ENCODE assay signal across 1 cellular context in the genomic region with DNA sequence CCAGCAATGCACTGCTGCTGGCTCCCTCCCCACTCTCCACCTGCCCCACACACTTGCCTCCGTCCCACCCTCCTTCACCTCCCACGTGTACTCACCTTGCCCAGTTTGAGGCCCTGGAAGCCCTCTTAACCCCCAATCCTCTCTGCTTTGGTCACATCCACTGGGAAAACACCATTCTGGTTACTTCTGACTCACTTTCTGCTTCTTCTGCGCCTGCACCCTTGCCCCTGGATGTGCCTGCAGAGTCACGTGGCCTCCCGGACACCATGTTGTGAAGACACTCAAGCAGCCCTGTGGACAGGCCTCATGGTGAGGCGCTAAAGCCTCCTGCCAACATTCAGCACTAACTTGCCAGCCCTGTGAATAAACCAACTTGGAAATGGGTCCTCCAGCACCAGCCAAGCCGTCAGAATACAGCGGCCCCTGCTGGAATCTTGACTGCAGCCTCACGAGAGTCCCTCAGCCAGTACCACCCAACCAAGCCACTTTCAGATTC.
TF ChIP-seq lines count a peak whose summit lies in the region.

No MANE protein-coding gene starts in this region.

TF ChIP-seq in HepG2, 621 proteins besides CTCF, POLR2A, EP300 and RAD21 (continued from another document):
- TF ChIP-seq ZNF629 (CRISPR knock-in tag; conservative IDR thresholded peaks at IDR 0.05): peak; percentile 41; the same call in 1 of the 2 replicates
- TF ChIP-seq, protein P1, sequence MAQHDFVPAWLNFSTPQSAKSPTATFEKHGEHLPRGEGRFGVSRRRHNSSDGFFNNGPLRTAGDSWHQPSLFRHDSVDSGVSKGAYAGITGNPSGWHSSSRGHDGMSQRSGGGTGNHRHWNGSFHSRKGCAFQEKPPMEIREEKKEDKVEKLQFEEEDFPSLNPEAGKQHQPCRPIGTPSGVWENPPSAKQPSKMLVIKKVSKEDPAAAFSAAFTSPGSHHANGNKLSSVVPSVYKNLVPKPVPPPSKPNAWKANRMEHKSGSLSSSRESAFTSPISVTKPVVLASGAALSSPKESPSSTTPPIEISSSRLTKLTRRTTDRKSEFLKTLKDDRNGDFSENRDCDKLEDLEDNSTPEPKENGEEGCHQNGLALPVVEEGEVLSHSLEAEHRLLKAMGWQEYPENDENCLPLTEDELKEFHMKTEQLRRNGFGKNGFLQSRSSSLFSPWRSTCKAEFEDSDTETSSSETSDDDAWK (CRISPR knock-in tag; IDR thresholded peaks at IDR 0.05): no peak
- 0 out of 2 replicates have a peak, but pooled peaks have one; percentile 10 for TF ChIP-seq HNF4A (CRISPR knock-in tag; IDR thresholded peaks at IDR 0.05)
- no peak for TF ChIP-seq ZNF101 (CRISPR knock-in tag; IDR thresholded peaks at IDR 0.05; ENCODE audit: borderline replicate concordance, low read depth)
- TF ChIP-seq, protein P2, sequence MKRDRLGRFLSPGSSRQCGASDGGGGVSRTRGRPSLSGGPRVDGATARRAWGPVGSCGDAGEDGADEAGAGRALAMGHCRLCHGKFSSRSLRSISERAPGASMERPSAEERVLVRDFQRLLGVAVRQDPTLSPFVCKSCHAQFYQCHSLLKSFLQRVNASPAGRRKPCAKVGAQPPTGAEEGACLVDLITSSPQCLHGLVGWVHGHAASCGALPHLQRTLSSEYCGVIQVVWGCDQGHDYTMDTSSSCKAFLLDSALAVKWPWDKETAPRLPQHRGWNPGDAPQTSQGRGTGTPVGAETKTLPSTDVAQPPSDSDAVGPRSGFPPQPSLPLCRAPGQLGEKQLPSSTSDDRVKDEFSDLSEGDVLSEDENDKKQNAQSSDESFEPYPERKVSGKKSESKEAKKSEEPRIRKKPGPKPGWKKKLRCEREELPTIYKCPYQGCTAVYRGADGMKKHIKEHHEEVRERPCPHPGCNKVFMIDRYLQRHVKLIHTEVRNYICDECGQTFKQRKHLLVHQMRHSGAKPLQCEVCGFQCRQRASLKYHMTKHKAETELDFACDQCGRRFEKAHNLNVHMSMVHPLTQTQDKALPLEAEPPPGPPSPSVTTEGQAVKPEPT (CRISPR knock-in tag; IDR thresholded peaks at IDR 0.05; ENCODE audit: low read depth): no peak
- no peak for TF ChIP-seq ZSCAN29 (CRISPR knock-in tag; conservative IDR thresholded peaks at IDR 0.05)
- no peak for TF ChIP-seq SIN3B (IDR thresholded peaks at IDR 0.05; ENCODE audit: low read length)
- 0 out of 2 replicates have a peak, but pooled peaks have one; percentile 11 for TF ChIP-seq ZNF143 (CRISPR knock-in tag; IDR thresholded peaks at IDR 0.05)
- no peak for TF ChIP-seq XRCC5 (optimal IDR thresholded peaks at IDR 0.05; ENCODE audit: low read length)
- no peak for TF ChIP-seq FIP1L1 (IDR thresholded peaks at IDR 0.05; ENCODE audit: borderline replicate concordance, insufficient read depth, low read depth, low read length)
- TF ChIP-seq FOXO1 (CRISPR knock-in tag; IDR thresholded peaks at IDR 0.05): no peak
- TF ChIP-seq, protein P3, sequence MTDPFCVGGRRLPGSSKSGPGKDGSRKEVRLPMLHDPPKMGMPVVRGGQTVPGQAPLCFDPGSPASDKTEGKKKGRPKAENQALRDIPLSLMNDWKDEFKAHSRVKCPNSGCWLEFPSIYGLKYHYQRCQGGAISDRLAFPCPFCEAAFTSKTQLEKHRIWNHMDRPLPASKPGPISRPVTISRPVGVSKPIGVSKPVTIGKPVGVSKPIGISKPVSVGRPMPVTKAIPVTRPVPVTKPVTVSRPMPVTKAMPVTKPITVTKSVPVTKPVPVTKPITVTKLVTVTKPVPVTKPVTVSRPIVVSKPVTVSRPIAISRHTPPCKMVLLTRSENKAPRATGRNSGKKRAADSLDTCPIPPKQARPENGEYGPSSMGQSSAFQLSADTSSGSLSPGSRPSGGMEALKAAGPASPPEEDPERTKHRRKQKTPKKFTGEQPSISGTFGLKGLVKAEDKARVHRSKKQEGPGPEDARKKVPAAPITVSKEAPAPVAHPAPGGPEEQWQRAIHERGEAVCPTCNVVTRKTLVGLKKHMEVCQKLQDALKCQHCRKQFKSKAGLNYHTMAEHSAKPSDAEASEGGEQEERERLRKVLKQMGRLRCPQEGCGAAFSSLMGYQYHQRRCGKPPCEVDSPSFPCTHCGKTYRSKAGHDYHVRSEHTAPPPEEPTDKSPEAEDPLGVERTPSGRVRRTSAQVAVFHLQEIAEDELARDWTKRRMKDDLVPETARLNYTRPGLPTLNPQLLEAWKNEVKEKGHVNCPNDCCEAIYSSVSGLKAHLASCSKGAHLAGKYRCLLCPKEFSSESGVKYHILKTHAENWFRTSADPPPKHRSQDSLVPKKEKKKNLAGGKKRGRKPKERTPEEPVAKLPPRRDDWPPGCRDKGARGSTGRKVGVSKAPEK (CRISPR knock-in tag; IDR thresholded peaks at IDR 0.05; ENCODE audit: borderline replicate concordance): no peak
- TF ChIP-seq ZFY (CRISPR knock-in tag; IDR thresholded peaks at IDR 0.05): 0 out of 2 replicates have a peak, but pooled peaks have one; percentile 15
- 0 out of 2 replicates have a peak, but pooled peaks have one; percentile 21 for TF ChIP-seq SALL1 (CRISPR knock-in tag; IDR thresholded peaks at IDR 0.05)
- TF ChIP-seq ISL2 (CRISPR knock-in tag; IDR thresholded peaks at IDR 0.05): no peak
- no peak for TF ChIP-seq TAF15 (IDR thresholded peaks at IDR 0.05; ENCODE audit: low read depth, low read length, poor library complexity, severe bottlenecking)
- peak; percentile 70 for TF ChIP-seq STAG1 (CRISPR knock-in tag; IDR thresholded peaks at IDR 0.05)
- no peak for TF ChIP-seq SOX5 (CRISPR knock-in tag; IDR thresholded peaks at IDR 0.05; ENCODE audit: borderline replicate concordance)
- TF ChIP-seq ATF7 (IDR thresholded peaks at IDR 0.05): no peak
- TF ChIP-seq ATF7 (CRISPR knock-in tag; IDR thresholded peaks at IDR 0.05): no peak
- TF ChIP-seq ZNF30 (CRISPR knock-in tag; IDR thresholded peaks at IDR 0.05): no peak
- TF ChIP-seq ZNF253 (CRISPR knock-in tag; IDR thresholded peaks at IDR 0.05; ENCODE audit: borderline replicate concordance): no peak
- TF ChIP-seq, protein P4, sequence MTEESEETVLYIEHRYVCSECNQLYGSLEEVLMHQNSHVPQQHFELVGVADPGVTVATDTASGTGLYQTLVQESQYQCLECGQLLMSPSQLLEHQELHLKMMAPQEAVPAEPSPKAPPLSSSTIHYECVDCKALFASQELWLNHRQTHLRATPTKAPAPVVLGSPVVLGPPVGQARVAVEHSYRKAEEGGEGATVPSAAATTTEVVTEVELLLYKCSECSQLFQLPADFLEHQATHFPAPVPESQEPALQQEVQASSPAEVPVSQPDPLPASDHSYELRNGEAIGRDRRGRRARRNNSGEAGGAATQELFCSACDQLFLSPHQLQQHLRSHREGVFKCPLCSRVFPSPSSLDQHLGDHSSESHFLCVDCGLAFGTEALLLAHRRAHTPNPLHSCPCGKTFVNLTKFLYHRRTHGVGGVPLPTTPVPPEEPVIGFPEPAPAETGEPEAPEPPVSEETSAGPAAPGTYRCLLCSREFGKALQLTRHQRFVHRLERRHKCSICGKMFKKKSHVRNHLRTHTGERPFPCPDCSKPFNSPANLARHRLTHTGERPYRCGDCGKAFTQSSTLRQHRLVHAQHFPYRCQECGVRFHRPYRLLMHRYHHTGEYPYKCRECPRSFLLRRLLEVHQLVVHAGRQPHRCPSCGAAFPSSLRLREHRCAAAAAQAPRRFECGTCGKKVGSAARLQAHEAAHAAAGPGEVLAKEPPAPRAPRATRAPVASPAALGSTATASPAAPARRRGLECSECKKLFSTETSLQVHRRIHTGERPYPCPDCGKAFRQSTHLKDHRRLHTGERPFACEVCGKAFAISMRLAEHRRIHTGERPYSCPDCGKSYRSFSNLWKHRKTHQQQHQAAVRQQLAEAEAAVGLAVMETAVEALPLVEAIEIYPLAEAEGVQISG (CRISPR knock-in tag; IDR thresholded peaks at IDR 0.05): peak; percentile 25; the same call in 1 of the 2 replicates
- peak; percentile 17; the same call in 1 of the 2 replicates for TF ChIP-seq MYC (CRISPR knock-in tag; IDR thresholded peaks at IDR 0.05; ENCODE audit: borderline replicate concordance)
- TF ChIP-seq, protein P5, sequence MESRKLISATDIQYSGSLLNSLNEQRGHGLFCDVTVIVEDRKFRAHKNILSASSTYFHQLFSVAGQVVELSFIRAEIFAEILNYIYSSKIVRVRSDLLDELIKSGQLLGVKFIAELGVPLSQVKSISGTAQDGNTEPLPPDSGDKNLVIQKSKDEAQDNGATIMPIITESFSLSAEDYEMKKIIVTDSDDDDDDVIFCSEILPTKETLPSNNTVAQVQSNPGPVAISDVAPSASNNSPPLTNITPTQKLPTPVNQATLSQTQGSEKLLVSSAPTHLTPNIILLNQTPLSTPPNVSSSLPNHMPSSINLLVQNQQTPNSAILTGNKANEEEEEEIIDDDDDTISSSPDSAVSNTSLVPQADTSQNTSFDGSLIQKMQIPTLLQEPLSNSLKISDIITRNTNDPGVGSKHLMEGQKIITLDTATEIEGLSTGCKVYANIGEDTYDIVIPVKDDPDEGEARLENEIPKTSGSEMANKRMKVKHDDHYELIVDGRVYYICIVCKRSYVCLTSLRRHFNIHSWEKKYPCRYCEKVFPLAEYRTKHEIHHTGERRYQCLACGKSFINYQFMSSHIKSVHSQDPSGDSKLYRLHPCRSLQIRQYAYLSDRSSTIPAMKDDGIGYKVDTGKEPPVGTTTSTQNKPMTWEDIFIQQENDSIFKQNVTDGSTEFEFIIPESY (CRISPR knock-in tag; IDR thresholded peaks at IDR 0.05): peak; percentile 86
- TF ChIP-seq SP5 (CRISPR knock-in tag; IDR thresholded peaks at IDR 0.05; ENCODE audit: borderline replicate concordance, low read depth): no peak
